ENCODE assay signal across 29 cellular contexts in genomic region chr4:175739612-175740011, GRCh38.
"Had no signal": no experiment of that assay in that cellular context is flagged by ENCODE, and none has a peak within 500 bp of the region (broad histone marks: within the 10 kb centered on the region; RNA-seq: fewer than 3 reads in every experiment).

No MANE protein-coding gene starts in this region.

- FAIRE-seq: endothelial cell of umbilical vein had no signal

- H3K4me1 ChIP-seq: ascending aorta, breast epithelium, colonic mucosa, esophagus squamous epithelium had no signal

- H3K27ac ChIP-seq: ascending aorta, breast epithelium, cardiac muscle cell, colonic mucosa, epithelial cell of prostate, esophagus squamous epithelium, VCaP had no signal

- DNase-seq: activated CD4-positive, alpha-beta memory T cell treated with anti-CD3 and anti-CD28 coated beads, Interleukin-2, amount 10 ng/mL, durations not matched to agents 7 days and 5 days; activated CD4-positive, alpha-beta T cell treated with anti-CD3 and anti-CD28 coated beads for 1 hour; activated CD4-positive, alpha-beta T cell treated with anti-CD3 and anti-CD28 coated beads for 4 hours; activated CD4-positive, alpha-beta T cell treated with anti-CD3 and anti-CD28 coated beads, Interleukin-2, amount 10 ng/mL, durations not matched to agents 7 days and 5 days; activated CD4-positive, alpha-beta T cell treated with anti-CD3 and anti-CD28 coated beads, Interleukin-2, amount 50 U/mL, for 4 hours; activated CD8-positive, alpha-beta memory T cell treated with anti-CD3 and anti-CD28 coated beads, Interleukin-2, amount 50 U/mL, for 48 hours; activated gamma-delta T cell; activated naive CD4-positive, alpha-beta T cell; activated naive CD4-positive, alpha-beta T cell treated with anti-CD3 and anti-CD28 coated beads, Interleukin-2, amount 10 ng/mL, durations not matched to agents 7 days and 5 days; activated naive CD8-positive, alpha-beta T cell treated with anti-CD3 and anti-CD28 coated beads, Interleukin-2, amount 10 ng/mL, durations not matched to agents 7 days and 5 days; activated T-cell treated with anti-CD3 and anti-CD28 coated beads for 4 hours; activated T-cell treated with anti-CD3 and anti-CD28 coated beads, Interleukin-2, amount 50 U/mL, for 24 hours; activated T-cell treated with anti-CD3 and anti-CD28 coated beads, Interleukin-2, amount 50 U/mL, for 72 hours; central memory CD4-positive, alpha-beta T cell; cerebellar nuclear complex; colonic mucosa; effector CD8-positive, alpha-beta T cell; esophagus squamous epithelium; foreskin melanocyte; head of caudate nucleus; T-helper 2 cell had no signal

- H3K9me3 ChIP-seq: ascending aorta, breast epithelium, colonic mucosa, esophagus squamous epithelium had no signal

- H3K36me3 ChIP-seq: ascending aorta, breast epithelium, cardiac muscle cell, colonic mucosa, esophagus squamous epithelium had no signal

- H3K4me3 ChIP-seq: ascending aorta, breast epithelium, cardiac muscle cell, colonic mucosa, esophagus squamous epithelium had no signal

- H3K27me3 ChIP-seq: ascending aorta, breast epithelium, cardiac muscle cell, colonic mucosa, esophagus squamous epithelium had no signal

- ATAC-seq: activated naive CD4-positive, alpha-beta T cell treated with anti-CD3 and anti-CD28 coated beads, Interleukin-2, amount 50 U/mL, for 72 hours; activated T-cell treated with anti-CD3 and anti-CD28 coated beads, Interleukin-2, amount 50 U/mL, for 72 hours; WTC11 had no signal
